Comparison of ENCODE assay signal across 16 cellular contexts in genomic region chr14:54713364-54713763, GRCh38.
A peak's percentile ranks its signal among the peaks of the same experiment; 100 is the strongest.
DNase-seq lines count a peak whose midpoint lies in the region; ATAC-seq and TF ChIP-seq lines count a peak whose summit lies in the region.
"Had no signal": no experiment of that assay in that cellular context is flagged by ENCODE, and none has a peak within 500 bp of the region (broad histone marks: within the 10 kb centered on the region; RNA-seq: fewer than 3 reads in every experiment).

No MANE protein-coding gene starts in this region.

- no peak overlapping the region for H3K27ac Mint-ChIP-seq in naive thymus-derived CD4-positive, alpha-beta T cell
- H3K27ac Mint-ChIP-seq: activated naive CD4-positive, alpha-beta T cell treated with anti-CD3 and anti-CD28 coated beads, Interleukin-2, amount 50 U/mL, for 24 hours; CD4-positive, alpha-beta memory T cell; neural progenitor cell; T-helper 1 cell treated with Interleukin-12 subunit alpha and Interleukin-12 subunit beta and Interleukin-4 antibody, amounts not matched to agents 30 μg/mL and 1 μg/mL, for 36 hours had no signal

- H3K27ac ChIP-seq in psoas muscle (peak overlapping the region; percentile 89), aorta (ENCODE audit: low read depth in 1 of 2, low read length in 2 of 2) (peak overlapping the region; percentile 71 to 97)
- no peak overlapping the region for H3K27ac ChIP-seq in naive thymus-derived CD4-positive, alpha-beta T cell (ENCODE audit: low read depth, low read length)
- H3K27ac ChIP-seq: neural progenitor cell had no signal

- intact Hi-C loops in psoas muscle (cut with DNase I) (no loop called here), aorta (cut with DNase I) (loop anchor here in 1 of 2 donors (5.0 kb wide), 1 partner anchor 59 kb away; no protein-coding TSS in a partner anchor)
- intact Hi-C loops in naive thymus-derived CD4-positive, alpha-beta T cell (cut with micrococcal nuclease), result no loop called here

- TF ChIP-seq CTCF in fibroblast of pulmonary artery (IDR thresholded peaks at IDR 0.05; ENCODE audit: low read length, missing control alignments) (no peak), psoas muscle (IDR thresholded peaks at IDR 0.05) (no peak)

- H3K36me3 Mint-ChIP-seq in naive thymus-derived CD4-positive, alpha-beta T cell, result peaks cover 0 to 5% (median 0%) of the 10 kb centered on the region in 5 donors
- H3K36me3 Mint-ChIP-seq: activated naive CD4-positive, alpha-beta T cell treated with anti-CD3 and anti-CD28 coated beads, Interleukin-2, amount 50 U/mL, for 24 hours; CD4-positive, alpha-beta memory T cell; neural progenitor cell had no signal

- POLR2A ChIA-PET in naive thymus-derived CD4-positive, alpha-beta T cell (lab: Charles Lee), result no interaction called here

- H3K4me1 Mint-ChIP-seq in naive thymus-derived CD4-positive, alpha-beta T cell, result peaks cover 2 to 25% (median 19%) of the 10 kb centered on the region in 7 donors
- H3K4me1 Mint-ChIP-seq: neural progenitor cell had no signal

- ATAC-seq in psoas muscle, result peak in 3 of 4 donors; percentile 28 to 34 (median 32)
- peak; percentile 69 for ATAC-seq in aorta (ENCODE audit: low FRiP score)
- ATAC-seq in naive thymus-derived CD4-positive, alpha-beta T cell, result no peak
- ATAC-seq: Panc1 had no signal

- CTCF ChIA-PET in naive thymus-derived CD4-positive, alpha-beta T cell (lab: Charles Lee), result no interaction called here

- peaks cover 73% of the 10 kb centered on the region for H3K4me1 ChIP-seq in psoas muscle
- H3K4me1 ChIP-seq in aorta (ENCODE audit: control insufficient read depth in 1 of 2, insufficient read depth in 2 of 2, low read length in 2 of 2), result peaks cover 16 to 29% of the 10 kb centered on the region in 2 donors
- H3K4me1 ChIP-seq in naive thymus-derived CD4-positive, alpha-beta T cell (ENCODE audit: control insufficient read depth in 2 of 2, insufficient read depth in 2 of 2, low read length in 2 of 2), result peaks cover 0 to 4% of the 10 kb centered on the region in 2 donors
- H3K4me1 ChIP-seq: neural progenitor cell had no signal

- no peaks in the 10 kb centered on the region for H3K9me3 ChIP-seq in psoas muscle
- no peaks in the 10 kb centered on the region for H3K9me3 ChIP-seq in aorta (ENCODE audit: control insufficient read depth, low read length)
- H3K9me3 ChIP-seq in naive thymus-derived CD4-positive, alpha-beta T cell (ENCODE audit: control insufficient read depth in 2 of 3, low read length in 3 of 3), result no peaks in the 10 kb centered on the region

- no peak overlapping the region for H3K4me3 Mint-ChIP-seq in naive thymus-derived CD4-positive, alpha-beta T cell
- H3K4me3 Mint-ChIP-seq: activated naive CD4-positive, alpha-beta T cell treated with anti-CD3 and anti-CD28 coated beads, Interleukin-2, amount 50 U/mL, for 24 hours; CD4-positive, alpha-beta memory T cell; neural progenitor cell; T-helper 1 cell treated with Interleukin-12 subunit alpha and Interleukin-12 subunit beta and Interleukin-4 antibody, amounts not matched to agents 30 μg/mL and 1 μg/mL, for 36 hours had no signal

- H3K27me3 ChIP-seq in psoas muscle (ENCODE audit: insufficient read depth in 3 of 3, low read length in 2 of 3), result no peaks in the 10 kb centered on the region
- no peaks in the 10 kb centered on the region for H3K27me3 ChIP-seq in aorta (ENCODE audit: control insufficient read depth in 1 of 2, insufficient read depth in 2 of 2, low read length in 1 of 2)
- no peaks in the 10 kb centered on the region for H3K27me3 ChIP-seq in naive thymus-derived CD4-positive, alpha-beta T cell (ENCODE audit: control insufficient read depth in 2 of 2, insufficient read depth in 2 of 2, low read length in 2 of 2)
- H3K27me3 ChIP-seq: neural progenitor cell had no signal

- in situ Hi-C loops in ACHN (cut with HindIII; ENCODE audit: low pct_ligation_motif_present, low pct_unique_long_range_greater_than_20kb, low sequenced_read_pairs), result no loop called here

- no peak overlapping the region for H3K4me3 ChIP-seq in fibroblast of pulmonary artery (replicated peaks; ENCODE audit: low read depth, low read length)
- H3K4me3 ChIP-seq in psoas muscle, result peak overlapping the region; percentile 29
- H3K4me3 ChIP-seq in aorta (ENCODE audit: low read length in 2 of 2), result no peak overlapping the region
- H3K4me3 ChIP-seq in naive thymus-derived CD4-positive, alpha-beta T cell (ENCODE audit: low read length), result no peak overlapping the region
- H3K4me3 ChIP-seq: neural progenitor cell, skin epidermis had no signal

- H3K27me3 Mint-ChIP-seq in naive thymus-derived CD4-positive, alpha-beta T cell, result peaks cover 0 to 20% (median 4%) of the 10 kb centered on the region in 5 donors
- H3K27me3 Mint-ChIP-seq: activated naive CD4-positive, alpha-beta T cell treated with anti-CD3 and anti-CD28 coated beads, Interleukin-2, amount 50 U/mL, for 24 hours had no signal

- peak; percentile 48 for DNase-seq in RPMI7951 (ENCODE audit: low read depth)
- peak; percentile 35 for DNase-seq in fibroblast of pulmonary artery (ENCODE audit: low read depth)
- DNase-seq in psoas muscle, result no peak
- DNase-seq in aorta, result no peak
- no peak for DNase-seq in ACHN
- no peak for DNase-seq in naive thymus-derived CD4-positive, alpha-beta T cell
- no peak for DNase-seq in COLO829 (ENCODE audit: low spot score)
- DNase-seq: CD4-positive, alpha-beta memory T cell; cerebellar nuclear complex; Kasumi-1; NCI-H510A had no signal

- peaks cover 0 to 2% (median 0%) of the 10 kb centered on the region in 11 donors for H3K9me3 Mint-ChIP-seq in naive thymus-derived CD4-positive, alpha-beta T cell
- H3K9me3 Mint-ChIP-seq: activated naive CD4-positive, alpha-beta T cell treated with anti-CD3 and anti-CD28 coated beads, Interleukin-2, amount 50 U/mL, for 24 hours; neural progenitor cell had no signal

- H3K36me3 ChIP-seq in psoas muscle (ENCODE audit: insufficient read depth in 1 of 2, low read depth in 1 of 2) (no peaks in the 10 kb centered on the region), aorta (ENCODE audit: control insufficient read depth in 1 of 2, insufficient read depth in 2 of 2, low read length in 1 of 2) (no peaks in the 10 kb centered on the region)
- H3K36me3 ChIP-seq in naive thymus-derived CD4-positive, alpha-beta T cell (ENCODE audit: control insufficient read depth in 2 of 3, insufficient read depth in 3 of 3, low read length in 3 of 3), result no peaks in the 10 kb centered on the region
- H3K36me3 ChIP-seq: neural progenitor cell had no signal

Comparison
In these comparisons a context has a peak if more than half of its experiments do, and no peak if none do; other contexts are left out.
1. DNase-seq: peak in RPMI7951 (single experiment) and fibroblast of pulmonary artery (single experiment); none in psoas muscle (0 of 2), aorta (0 of 2), ACHN (single experiment), naive thymus-derived CD4-positive, alpha-beta T cell (0 of 9) and COLO829 (single experiment).